Comparison of ENCODE assay signal across 1 cellular context in genomic region chr17:49227436-49228261, GRCh38.
TF ChIP-seq lines count a peak whose summit lies in the region.

No MANE protein-coding gene starts in this region.

TF ChIP-seq in GM12878, 131 proteins besides CTCF, POLR2A, EP300 and RAD21 (continued from another document):
- TF ChIP-seq GATAD2B (conservative IDR thresholded peaks at IDR 0.05; ENCODE audit: low read depth) (no peak), ATF3 (IDR thresholded peaks at IDR 0.05; ENCODE audit: borderline replicate concordance, extremely low read depth, low read depth, low read length) (no peak), CEBPB (IDR thresholded peaks at IDR 0.05; ENCODE audit: borderline replicate concordance in 1 of 2, low read depth in 2 of 2, low read length in 2 of 2) (no peak), FOXM1 (IDR thresholded peaks at IDR 0.05; ENCODE audit: low read depth, low read length) (peak; percentile 22; the same call in 1 of the 2 replicates), SPI1 (IDR thresholded peaks at IDR 0.05; ENCODE audit: borderline replicate concordance, insufficient read depth, low read depth, low read length) (no peak), KAT2A (conservative IDR thresholded peaks at IDR 0.05; ENCODE audit: control insufficient read depth, low read depth, low read length) (no peak), LARP7 (IDR thresholded peaks at IDR 0.05) (no peak), DPF2 (IDR thresholded peaks at IDR 0.05) (0 out of 2 replicates have a peak, but pooled peaks have one; percentile 19), CBX5 (IDR thresholded peaks at IDR 0.05; ENCODE audit: low read depth) (no peak), TCF3 (IDR thresholded peaks at IDR 0.05; ENCODE audit: borderline replicate concordance, insufficient read depth, low read depth, low read length) (no peak), NR2C1 (IDR thresholded peaks at IDR 0.05) (no peak), IKZF1 (conservative IDR thresholded peaks at IDR 0.05) (peak; percentile 21; the same call in 1 of the 2 replicates), EED (IDR thresholded peaks at IDR 0.05; ENCODE audit: low read depth) (no peak), TCF7 (IDR thresholded peaks at IDR 0.05; ENCODE audit: borderline replicate concordance) (no peak), ESRRA (IDR thresholded peaks at IDR 0.05; ENCODE audit: low read length) (0 out of 2 replicates have a peak, but pooled peaks have one; percentile 50), NR2C2 (IDR thresholded peaks at IDR 0.05; ENCODE audit: borderline replicate concordance, control insufficient read depth, insufficient read length, low read depth) (no peak), RCOR1 (conservative IDR thresholded peaks at IDR 0.05; ENCODE audit: low read depth, low read length) (no peak), SMARCA5 (IDR thresholded peaks at IDR 0.05) (no peak), SREBF1 (IDR thresholded peaks at IDR 0.05; ENCODE audit: low read length) (no peak), RBBP5 (conservative IDR thresholded peaks at IDR 0.05) (no peak), ZZZ3 (IDR thresholded peaks at IDR 0.05; ENCODE audit: control insufficient read depth, insufficient read length, low read depth) (no peak), ZNF207 (IDR thresholded peaks at IDR 0.05; ENCODE audit: borderline replicate concordance) (no peak), EGR1 (IDR thresholded peaks at IDR 0.05; ENCODE audit: borderline replicate concordance in 1 of 2, low read depth in 2 of 2, low read length in 2 of 2) (no peak), NBN (IDR thresholded peaks at IDR 0.05) (peak; percentile 34; the same call in 1 of the 2 replicates), MYB (IDR thresholded peaks at IDR 0.05; ENCODE audit: borderline replicate concordance, low read depth, low read length) (no peak), KDM1A (IDR thresholded peaks at IDR 0.05; ENCODE audit: borderline replicate concordance) (no peak), NFIC (IDR thresholded peaks at IDR 0.05; ENCODE audit: low read depth, low read length) (no peak), SUPT20H (IDR thresholded peaks at IDR 0.05; ENCODE audit: borderline replicate concordance, control insufficient read depth, low read depth, low read length) (no peak), PAX5 (IDR thresholded peaks at IDR 0.05; ENCODE audit: borderline replicate concordance, low read depth, low read length) (no peak), CBX3 (IDR thresholded peaks at IDR 0.05; ENCODE audit: borderline replicate concordance, low read depth) (no peak), ZNF622 (IDR thresholded peaks at IDR 0.05) (no peak)
- TF ChIP-seq, protein P1, sequence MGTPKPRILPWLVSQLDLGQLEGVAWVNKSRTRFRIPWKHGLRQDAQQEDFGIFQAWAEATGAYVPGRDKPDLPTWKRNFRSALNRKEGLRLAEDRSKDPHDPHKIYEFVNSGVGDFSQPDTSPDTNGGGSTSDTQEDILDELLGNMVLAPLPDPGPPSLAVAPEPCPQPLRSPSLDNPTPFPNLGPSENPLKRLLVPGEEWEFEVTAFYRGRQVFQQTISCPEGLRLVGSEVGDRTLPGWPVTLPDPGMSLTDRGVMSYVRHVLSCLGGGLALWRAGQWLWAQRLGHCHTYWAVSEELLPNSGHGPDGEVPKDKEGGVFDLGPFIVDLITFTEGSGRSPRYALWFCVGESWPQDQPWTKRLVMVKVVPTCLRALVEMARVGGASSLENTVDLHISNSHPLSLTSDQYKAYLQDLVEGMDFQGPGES (IDR thresholded peaks at IDR 0.05), result no peak
- TF ChIP-seq, protein P2, sequence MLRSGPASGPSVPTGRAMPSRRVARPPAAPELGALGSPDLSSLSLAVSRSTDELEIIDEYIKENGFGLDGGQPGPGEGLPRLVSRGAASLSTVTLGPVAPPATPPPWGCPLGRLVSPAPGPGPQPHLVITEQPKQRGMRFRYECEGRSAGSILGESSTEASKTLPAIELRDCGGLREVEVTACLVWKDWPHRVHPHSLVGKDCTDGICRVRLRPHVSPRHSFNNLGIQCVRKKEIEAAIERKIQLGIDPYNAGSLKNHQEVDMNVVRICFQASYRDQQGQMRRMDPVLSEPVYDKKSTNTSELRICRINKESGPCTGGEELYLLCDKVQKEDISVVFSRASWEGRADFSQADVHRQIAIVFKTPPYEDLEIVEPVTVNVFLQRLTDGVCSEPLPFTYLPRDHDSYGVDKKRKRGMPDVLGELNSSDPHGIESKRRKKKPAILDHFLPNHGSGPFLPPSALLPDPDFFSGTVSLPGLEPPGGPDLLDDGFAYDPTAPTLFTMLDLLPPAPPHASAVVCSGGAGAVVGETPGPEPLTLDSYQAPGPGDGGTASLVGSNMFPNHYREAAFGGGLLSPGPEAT (IDR thresholded peaks at IDR 0.05; ENCODE audit: low read depth), result no peak
TF ChIP-seq in GM12878: peak in this region for 17.
